Comparison of ENCODE assay signal across 8 cellular contexts in the genomic region with DNA sequence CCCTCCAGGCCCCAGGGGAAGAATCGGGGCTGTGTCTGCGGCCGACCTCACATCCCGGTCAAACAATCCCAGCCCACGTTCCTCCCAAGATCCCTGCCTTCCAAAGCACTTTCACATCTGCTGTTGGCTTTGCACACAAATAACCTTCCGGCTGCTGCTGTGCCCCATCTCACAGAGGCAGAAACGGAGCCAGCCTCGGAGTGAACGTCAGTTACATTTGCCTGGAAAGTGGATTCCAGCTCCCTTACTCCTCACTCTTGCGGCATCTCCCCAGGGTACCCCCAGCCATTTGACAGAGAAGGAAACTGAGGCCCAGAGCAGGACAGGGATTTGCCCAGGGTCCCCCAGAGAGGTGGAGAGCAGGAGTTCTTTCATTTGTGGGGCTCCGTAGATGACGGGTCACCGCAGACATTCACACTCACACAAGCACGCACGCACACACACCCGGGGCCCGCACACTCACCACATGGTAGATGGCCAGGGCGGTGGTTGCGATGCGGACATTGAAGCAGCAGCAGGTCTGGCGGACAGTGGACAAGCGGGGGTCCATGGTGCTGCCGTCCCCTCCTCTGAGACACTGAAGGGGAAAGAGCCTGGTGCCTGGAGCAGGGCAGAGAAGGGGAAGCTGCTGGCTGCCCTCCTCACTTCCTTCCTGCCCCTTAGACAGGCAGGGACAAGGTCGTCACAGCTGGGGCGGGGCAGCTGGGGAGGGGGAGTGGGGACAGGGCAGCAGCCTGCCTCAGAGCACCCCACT. TPM values are rescaled to one million over a fixed set of nuclear protein-coding genes. Genes with fewer than 3 reads are reported as not detected.
A peak's percentile ranks its signal among the peaks of the same experiment; 100 is the strongest.
DNase-seq lines count a peak whose midpoint lies in the region; ATAC-seq and TF ChIP-seq lines count a peak whose summit lies in the region.

A gene with protein sequence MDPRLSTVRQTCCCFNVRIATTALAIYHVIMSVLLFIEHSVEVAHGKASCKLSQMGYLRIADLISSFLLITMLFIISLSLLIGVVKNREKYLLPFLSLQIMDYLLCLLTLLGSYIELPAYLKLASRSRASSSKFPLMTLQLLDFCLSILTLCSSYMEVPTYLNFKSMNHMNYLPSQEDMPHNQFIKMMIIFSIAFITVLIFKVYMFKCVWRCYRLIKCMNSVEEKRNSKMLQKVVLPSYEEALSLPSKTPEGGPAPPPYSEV (minus strand): TSS at position 579 of the 754 bp plus-strand sequence. CDS start 29 bp downstream, at position 550.

- H3K4me3 Mint-ChIP-seq in activated T-cell treated with anti-CD3 and anti-CD28 coated beads, Interleukin-2, amount 50 U/mL, for 24 hours = peak within 1 kb of the TSS; percentile 94

- intact Hi-C loops in posterior vena cava (cut with DNase I) = no loop called here

- H3K4me1 ChIP-seq in fibroblast of lung (ENCODE audit: control insufficient read depth, extremely low read depth, insufficient read depth, low read length) = peaks cover 12% of the 10 kb centered on the region

- H3K27ac ChIP-seq in fibroblast of lung (ENCODE audit: insufficient read depth, low read length) = peak within 1 kb of the TSS; percentile 55

- no peak within 1 kb of the TSS for H3K9ac ChIP-seq in fibroblast of lung (ENCODE audit: insufficient read depth, low read length)

- H3K9me3 Mint-ChIP-seq in activated T-cell treated with anti-CD3 and anti-CD28 coated beads, Interleukin-2, amount 50 U/mL, for 24 hours = no peaks in the 10 kb centered on the region

- H3K4me2 ChIP-seq in fibroblast of lung (ENCODE audit: extremely low read depth, insufficient read depth, low read length) = peak within 1 kb of the TSS; percentile 56

- H3K4me3 ChIP-seq in fibroblast of lung (replicated peaks in 1 of 4; ENCODE audit: control extremely low read depth in 1 of 4, insufficient read depth in 1 of 4, low read depth in 3 of 4, low read length in 4 of 4) = no peak within 1 kb of the TSS

- no peak for TF ChIP-seq CTCF in fibroblast of lung (conservative IDR thresholded peaks at IDR 0.05 in 1 of 2, IDR thresholded peaks at IDR 0.05 in 1 of 2; ENCODE audit: low read depth in 1 of 2, low read length in 2 of 2)

- no peaks in the 10 kb centered on the region for H3K36me3 ChIP-seq in fibroblast of lung (ENCODE audit: control insufficient read depth, insufficient read depth, low read length)

- H3K79me2 ChIP-seq in fibroblast of lung (ENCODE audit: control insufficient read depth, insufficient read depth, low read length) = no peaks in the 10 kb centered on the region

- H3K27ac Mint-ChIP-seq in activated T-cell treated with anti-CD3 and anti-CD28 coated beads, Interleukin-2, amount 50 U/mL, for 24 hours = peak within 1 kb of the TSS; percentile 98

- peak within 1 kb of the TSS; percentile 18 for H2AFZ ChIP-seq in fibroblast of lung (ENCODE audit: low read length)

- H3K36me3 Mint-ChIP-seq in activated T-cell treated with anti-CD3 and anti-CD28 coated beads, Interleukin-2, amount 50 U/mL, for 24 hours (ENCODE audit: low read depth) = peaks cover 38% of the 10 kb centered on the region

- H3K27me3 ChIP-seq in fibroblast of lung (ENCODE audit: control insufficient read depth, insufficient read depth, low read length) = peaks cover 2% of the 10 kb centered on the region

- H4K20me1 ChIP-seq in fibroblast of lung (ENCODE audit: control insufficient read depth, extremely low read depth, insufficient read depth, low read length) = no peaks in the 10 kb centered on the region

- H3K4me1 Mint-ChIP-seq in activated T-cell treated with anti-CD3 and anti-CD28 coated beads, Interleukin-2, amount 50 U/mL, for 24 hours (ENCODE audit: low read depth) = peaks cover 92% of the 10 kb centered on the region

- H3K27me3 Mint-ChIP-seq in activated T-cell treated with anti-CD3 and anti-CD28 coated beads, Interleukin-2, amount 50 U/mL, for 24 hours = no peaks in the 10 kb centered on the region

- H3K9me3 ChIP-seq in fibroblast of lung (ENCODE audit: control insufficient read depth, insufficient read depth, low read depth, low read length) = no peaks in the 10 kb centered on the region

- DNase-seq in activated T-cell treated with anti-CD3 and anti-CD28 coated beads for 1 hour (ENCODE audit: low read depth) (peak; percentile 43), activated T-cell treated with anti-CD3 and anti-CD28 coated beads for 4 hours (no peak), fibroblast of lung (ENCODE audit: low read depth in 2 of 2) (peak; percentile 47 to 61), posterior vena cava (ENCODE audit: low spot score) (peak; percentile 93), iPS-NIHi7 (ENCODE audit: extremely low spot score) (no peak), retina (no peak)
- peak; percentile 78 for DNase-seq in activated T-cell treated with anti-CD3 and anti-CD28 coated beads, Interleukin-2, amount 50 U/mL, for 24 hours

- ATAC-seq in HG03378 (IDR thresholded peaks at IDR 0.05; ENCODE audit: unreplicated experiment) = no peak

RNA-seq across cellular contexts. Expression of the gene that starts here (rescaled TPM):
- under 0.01 TPM in 2 replicates for total RNA-seq in fibroblast of lung
- 0.25 and 0.32 TPM in 2 replicates for polyA plus RNA-seq in fibroblast of lung
- polyA plus RNA-seq in fibroblast of lung (2012) = 0.06 and 0.19 TPM in 2 replicates
- 0.70 and 3.4 TPM in 2 replicates for polyA minus RNA-seq in fibroblast of lung (ENCODE audit: low replicate concordance)
- 100 to 1,000 TPM in 1 of 2 donors, 10 to 100 TPM in 1; 80.1 to 120 TPM for total RNA-seq in posterior vena cava

Comparison
In these comparisons a context has a peak if more than half of its experiments do, and no peak if none do; other contexts are left out.
1. RNA of the gene that starts here (total RNA-seq): 80.1 to 120 TPM in posterior vena cava; under 0.01 TPM in fibroblast of lung; every median in the first group is over 10 times any median in the second.
2. DNase-seq: peak in activated T-cell treated with anti-CD3 and anti-CD28 coated beads for 1 hour (single experiment), activated T-cell treated with anti-CD3 and anti-CD28 coated beads, Interleukin-2, amount 50 U/mL, for 24 hours (single experiment), fibroblast of lung (2 of 2) and posterior vena cava (single experiment); none in activated T-cell treated with anti-CD3 and anti-CD28 coated beads for 4 hours (single experiment), iPS-NIHi7 (single experiment) and retina (single experiment).